Comparison of ENCODE assay signal across 8 cellular contexts in genomic region chr22:22508274-22509176, GRCh38. TPM values are rescaled to one million over a fixed set of nuclear protein-coding genes. Genes with fewer than 3 reads are reported as not detected.
DNase-seq lines count a peak whose midpoint lies in the region; ATAC-seq and TF ChIP-seq lines count a peak whose summit lies in the region.

ZNF280B (minus strand) TSS chr22:22508742; CDS start chr22:22489398, 19,344 bp downstream.

- no peaks in the 10 kb centered on the region for H3K36me3 ChIP-seq in upper lobe of left lung

- H3K4me1 Mint-ChIP-seq in activated naive CD4-positive, alpha-beta T cell treated with anti-CD3 and anti-CD28 coated beads, Interleukin-2, amount 10 ng/mL, durations not matched to agents 7 days and 5 days: peaks cover 12% of the 10 kb centered on the region

- peaks cover 16% of the 10 kb centered on the region for H3K36me3 Mint-ChIP-seq in activated naive CD4-positive, alpha-beta T cell treated with anti-CD3 and anti-CD28 coated beads, Interleukin-2, amount 10 ng/mL, durations not matched to agents 7 days and 5 days

- TF ChIP-seq CTCF in upper lobe of left lung (IDR thresholded peaks at IDR 0.05): peak; percentile 1 to 60 (median 36)

- H3K27ac Mint-ChIP-seq in activated naive CD4-positive, alpha-beta T cell treated with anti-CD3 and anti-CD28 coated beads, Interleukin-2, amount 10 ng/mL, durations not matched to agents 7 days and 5 days: peak within 1 kb of the TSS; percentile 39

- peaks cover 0 to 14% (median 7%) of the 10 kb centered on the region in 4 donors for H3K9me3 ChIP-seq in upper lobe of left lung

- peak; percentile 39 for DNase-seq in DMS 273 treated with DMSO at 0.1 percent for 48 hours (lab: John Stamatoyannopoulos, UW)
- peak; percentile 70 for DNase-seq in KG1 (lab: John Stamatoyannopoulos, UW)
- peak; percentile 91 for DNase-seq in SK-MEL-5 (ENCODE audit: low read depth, low spot score)
- DNase-seq in activated naive CD4-positive, alpha-beta T cell treated with anti-CD3 and anti-CD28 coated beads, Interleukin-2, amount 10 ng/mL, durations not matched to agents 7 days and 5 days: peak; percentile 89
- DNase-seq in Right ventricle myocardium superior: peak; percentile 74
- DNase-seq in posterior cingulate gyrus: peak; percentile 59 to 97 (median 75)
- peak; percentile 44 to 95 for DNase-seq in upper lobe of left lung

- H3K4me3 ChIP-seq in upper lobe of left lung: peak within 1 kb of the TSS in 3 of 4 donors; percentile 46 to 61 (median 54)

- WGBS in upper lobe of left lung, 2 donors: 4 to 5% methylated on average over 27 to 38 of the region's 72 CpGs

- H3K27me3 ChIP-seq in upper lobe of left lung: no peaks in the 10 kb centered on the region

- CTCF ChIA-PET in activated naive CD4-positive, alpha-beta T cell treated with anti-CD3 and anti-CD28 coated beads, Interleukin-2, amount 10 ng/mL, durations not matched to agents 7 days and 5 days (lab: Charles Lee): interaction anchor here (0.6 to 1.8 kb wide), 5 partner anchors 11 to 826 kb away, joined by 3 to 10 read pairs (median 4); partner anchors contain the start of gene ZNF280A

- no peak for TF ChIP-seq POLR2A in upper lobe of left lung (IDR thresholded peaks at IDR 0.05)

- H3K27ac ChIP-seq in upper lobe of left lung: no peak within 1 kb of the TSS

- no peak for TF ChIP-seq EP300 in upper lobe of left lung (IDR thresholded peaks at IDR 0.05)

- H3K9me3 Mint-ChIP-seq in activated naive CD4-positive, alpha-beta T cell treated with anti-CD3 and anti-CD28 coated beads, Interleukin-2, amount 10 ng/mL, durations not matched to agents 7 days and 5 days: peaks cover 11% of the 10 kb centered on the region

- peak; percentile 87 for ATAC-seq in GM21526 (IDR thresholded peaks at IDR 0.05; ENCODE audit: low FRiP score, unreplicated experiment)
- peak; percentile 90 for ATAC-seq in Right ventricle myocardium superior (ENCODE audit: poor library complexity)
- peak; percentile 65 to 89 for ATAC-seq in upper lobe of left lung (ENCODE audit: low FRiP score in 2 of 2)

- H3K4me3 Mint-ChIP-seq in activated naive CD4-positive, alpha-beta T cell treated with anti-CD3 and anti-CD28 coated beads, Interleukin-2, amount 10 ng/mL, durations not matched to agents 7 days and 5 days: peak within 1 kb of the TSS; percentile 80

- in situ Hi-C loops in SK-MEL-5 (cut with HindIII; ENCODE audit: low pct_unique_long_range_greater_than_20kb, low sequenced_read_pairs): no loop called here

- intact Hi-C loops in Right ventricle myocardium superior (cut with DNase I): no loop called here
- intact Hi-C loops in posterior cingulate gyrus (cut with DNase I): no loop called here

- H3K4me1 ChIP-seq in upper lobe of left lung: peaks cover 0 to 11% (median 2%) of the 10 kb centered on the region in 4 donors

- peaks cover 11% of the 10 kb centered on the region for H3K27me3 Mint-ChIP-seq in activated naive CD4-positive, alpha-beta T cell treated with anti-CD3 and anti-CD28 coated beads, Interleukin-2, amount 10 ng/mL, durations not matched to agents 7 days and 5 days

RNA-seq across cellular contexts. Expression of gene ZNF280B, which starts in this region (rescaled TPM):
- 8.4 and 9.1 TPM in 2 replicates for total RNA-seq in SK-MEL-5 (2014; rRNA removed; shearing (Covaris generic))
- 4.5 and 5.9 TPM in 2 replicates for polyA plus RNA-seq in SK-MEL-5 (2015; cell fraction: cytosol; rRNA removed)
- 8.8 and 16.2 TPM in 2 replicates for polyA plus RNA-seq in SK-MEL-5 (2015; cell fraction: nucleus; rRNA removed)
- total RNA-seq in Right ventricle myocardium superior (0.43 TPM), upper lobe of left lung (under 1 TPM in 5 of 6 donors, not detected in 1; 0.22 to 0.98 (median 0.44) TPM)

Comparison
In these comparisons a context has a peak if more than half of its experiments do, and no peak if none do; other contexts are left out.
1. Peak in DNase-seq and ATAC-seq in Right ventricle myocardium superior; RNA of the gene not detected or under 1 TPM.
2. Peak in DNase-seq, ATAC-seq and H3K4me3 ChIP-seq in upper lobe of left lung; RNA of the gene not detected or under 1 TPM.
3. DNase-seq: peak in every context shown above with its lines; median percentile 91 in SK-MEL-5; 89 in activated naive CD4-positive, alpha-beta T cell treated with anti-CD3 and anti-CD28 coated beads, Interleukin-2, amount 10 ng/mL, durations not matched to agents 7 days and 5 days; 75 in posterior cingulate gyrus; 74 in Right ventricle myocardium superior; 70 in KG1; 70 in upper lobe of left lung; 39 in DMS 273 treated with DMSO at 0.1 percent for 48 hours.